Comparison of ENCODE assay signal across 11 cellular contexts in genomic region chr10:22308390-22308789, GRCh38. TPM values are rescaled to one million over a fixed set of nuclear protein-coding genes. Genes with fewer than 3 reads are reported as not detected.
DNase-seq lines count a peak whose midpoint lies in the region; ATAC-seq and TF ChIP-seq lines count a peak whose summit lies in the region.
"Had no signal": no experiment of that assay in that cellular context is flagged by ENCODE, and none has a peak within 500 bp of the region (broad histone marks: within the 10 kb centered on the region; RNA-seq: fewer than 3 reads in every experiment).

No MANE protein-coding gene starts in this region.

- TF ChIP-seq POLR2A in prostate gland (IDR thresholded peaks at IDR 0.05), result no peak

- H3K27ac Mint-ChIP-seq in progenitor cell of endocrine pancreas, result no peak overlapping the region

- no peak overlapping the region for H3K4me3 Mint-ChIP-seq in progenitor cell of endocrine pancreas (ENCODE audit: low read depth)

- peaks cover 2% of the 10 kb centered on the region for H3K9me3 Mint-ChIP-seq in progenitor cell of endocrine pancreas (ENCODE audit: low read depth)

- H3K4me3 ChIP-seq in prostate gland, result no peak overlapping the region
- H3K4me3 ChIP-seq: vagina had no signal

- peak overlapping the region; percentile 47 for H3K27ac ChIP-seq in epithelial cell of prostate
- H3K27ac ChIP-seq in prostate gland, result no peak overlapping the region
- H3K27ac ChIP-seq: parathyroid adenoma, vagina had no signal

- H3K4me1 Mint-ChIP-seq in progenitor cell of endocrine pancreas (ENCODE audit: low read depth), result no peaks in the 10 kb centered on the region

- TF ChIP-seq CTCF in progenitor cell of endocrine pancreas (IDR thresholded peaks at IDR 0.05; ENCODE audit: unreplicated experiment) (no peak), prostate gland (IDR thresholded peaks at IDR 0.05) (no peak)

- WGBS in prostate gland, result 82% methylated on average over 2 of the region's 2 CpGs

- H3K27me3 ChIP-seq in prostate gland (replicated peaks; ENCODE audit: insufficient read depth), result no peaks in the 10 kb centered on the region
- H3K27me3 ChIP-seq: vagina had no signal

- H3K4me1 ChIP-seq in prostate gland (replicated peaks), result no peaks in the 10 kb centered on the region
- H3K4me1 ChIP-seq: parathyroid adenoma, vagina had no signal

- ATAC-seq in GM18520 (IDR thresholded peaks at IDR 0.05; ENCODE audit: unreplicated experiment) (peak; percentile 96), GM21576 (IDR thresholded peaks at IDR 0.05; ENCODE audit: unreplicated experiment) (peak; percentile 96), HG03521 (IDR thresholded peaks at IDR 0.05; ENCODE audit: unreplicated experiment) (peak; percentile 95), Right ventricle myocardium inferior (no peak)
- ATAC-seq: esophagus mucosa had no signal

- H3K36me3 Mint-ChIP-seq in progenitor cell of endocrine pancreas (ENCODE audit: insufficient read depth), result no peaks in the 10 kb centered on the region

- no peaks in the 10 kb centered on the region for H3K9me3 ChIP-seq in prostate gland
- H3K9me3 ChIP-seq: vagina had no signal

- intact Hi-C loops in Right ventricle myocardium inferior (cut with DNase I), result no loop called here
- intact Hi-C loops in prostate gland (cut with DNase I), result no loop called here

- peaks cover 25% of the 10 kb centered on the region for H3K27me3 Mint-ChIP-seq in progenitor cell of endocrine pancreas

- DNase-seq in epithelial cell of prostate (ENCODE audit: low read depth, low spot score) (peak; percentile 70), progenitor cell of endocrine pancreas (ENCODE audit: low spot score, unreplicated experiment) (no peak), Right ventricle myocardium inferior (ENCODE audit: missing footprints) (no peak), LoVo (ENCODE audit: low spot score) (no peak), prostate gland (ENCODE audit: low spot score) (no peak)

- no peaks in the 10 kb centered on the region for H3K36me3 ChIP-seq in prostate gland
- H3K36me3 ChIP-seq: vagina had no signal

RNA-seq across cellular contexts. Expression of gene COMMD3, which starts 7.8 kb away (rescaled TPM):
- total RNA-seq in progenitor cell of endocrine pancreas (48.5 and 48.8 TPM in 2 replicates), Right ventricle myocardium inferior (89.9 TPM), prostate gland (10 to 100 TPM; 30.7 to 38.8 TPM)

RNA-seq across cellular contexts. Expression of gene BMI1, which starts 12.5 kb away (rescaled TPM):
- total RNA-seq in progenitor cell of endocrine pancreas, result 62.1 and 64.3 TPM in 2 replicates
- 34.4 TPM for total RNA-seq in Right ventricle myocardium inferior
- 10 to 100 TPM; 70.8 to 88.4 TPM for total RNA-seq in prostate gland

RNA-seq across cellular contexts. Expression of gene SPAG6, which starts 36.9 kb away (rescaled TPM):
- 8.5 and 8.9 TPM in 2 replicates for total RNA-seq in progenitor cell of endocrine pancreas
- total RNA-seq in Right ventricle myocardium inferior, result not detected
- total RNA-seq in prostate gland, result 10 to 100 TPM in 1 of 2 donors, 1 to 10 TPM in 1; 5.8 to 20.3 TPM
- total RNA-seq: esophagus mucosa, vagina had no signal
